ENCODE assay signal across 1 cellular context in genomic region chr1:182616130-182617074, GRCh38.
TF ChIP-seq lines count a peak whose summit lies in the region.

No MANE protein-coding gene starts in this region.

TF ChIP-seq in HEK293, 187 proteins besides CTCF, POLR2A, EP300 and RAD21 (continued from another document):
- no peak for TF ChIP-seq TRIM28 (IDR thresholded peaks at IDR 0.05; ENCODE audit: borderline replicate concordance, low read length)
- TF ChIP-seq ZFP69B (tag by site-specific recombination; IDR thresholded peaks at IDR 0.05) = peak; percentile 97
- TF ChIP-seq ZNF169 (tag by site-specific recombination; IDR thresholded peaks at IDR 0.05) = no peak
- TF ChIP-seq ZNF555 (tag by site-specific recombination; conservative IDR thresholded peaks at IDR 0.05) = no peak
- no peak for TF ChIP-seq ZNF175 (tag by site-specific recombination; IDR thresholded peaks at IDR 0.05)
- TF ChIP-seq WT1 (tag by site-specific recombination; IDR thresholded peaks at IDR 0.05) = peak; percentile 99
- no peak for TF ChIP-seq ZNF354C (tag by site-specific recombination; IDR thresholded peaks at IDR 0.05; ENCODE audit: borderline replicate concordance, low read depth)
- TF ChIP-seq, protein P1, sequence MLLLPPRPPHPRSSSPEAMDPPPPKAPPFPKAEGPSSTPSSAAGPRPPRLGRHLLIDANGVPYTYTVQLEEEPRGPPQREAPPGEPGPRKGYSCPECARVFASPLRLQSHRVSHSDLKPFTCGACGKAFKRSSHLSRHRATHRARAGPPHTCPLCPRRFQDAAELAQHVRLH (tag by site-specific recombination; IDR thresholded peaks at IDR 0.05) = peak; percentile 93
- TF ChIP-seq ZNF600 (tag by site-specific recombination; IDR thresholded peaks at IDR 0.05) = peak; percentile 86
- 0 out of 2 replicates have a peak, but pooled peaks have one; percentile 24 for TF ChIP-seq ZNF518A (tag by site-specific recombination; conservative IDR thresholded peaks at IDR 0.05; ENCODE audit: low read depth)
- no peak for TF ChIP-seq ZNF701 (tag by site-specific recombination; IDR thresholded peaks at IDR 0.05)
- no peak for TF ChIP-seq SALL2 (tag by site-specific recombination; IDR thresholded peaks at IDR 0.05; ENCODE audit: borderline replicate concordance)
- TF ChIP-seq ZNF610 (tag by site-specific recombination; IDR thresholded peaks at IDR 0.05; ENCODE audit: borderline replicate concordance) = peak; percentile 84
- TF ChIP-seq, protein P2, sequence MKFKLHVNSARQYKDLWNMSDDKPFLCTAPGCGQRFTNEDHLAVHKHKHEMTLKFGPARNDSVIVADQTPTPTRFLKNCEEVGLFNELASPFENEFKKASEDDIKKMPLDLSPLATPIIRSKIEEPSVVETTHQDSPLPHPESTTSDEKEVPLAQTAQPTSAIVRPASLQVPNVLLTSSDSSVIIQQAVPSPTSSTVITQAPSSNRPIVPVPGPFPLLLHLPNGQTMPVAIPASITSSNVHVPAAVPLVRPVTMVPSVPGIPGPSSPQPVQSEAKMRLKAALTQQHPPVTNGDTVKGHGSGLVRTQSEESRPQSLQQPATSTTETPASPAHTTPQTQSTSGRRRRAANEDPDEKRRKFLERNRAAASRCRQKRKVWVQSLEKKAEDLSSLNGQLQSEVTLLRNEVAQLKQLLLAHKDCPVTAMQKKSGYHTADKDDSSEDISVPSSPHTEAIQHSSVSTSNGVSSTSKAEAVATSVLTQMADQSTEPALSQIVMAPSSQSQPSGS (tag by site-specific recombination; IDR thresholded peaks at IDR 0.05; ENCODE audit: low read depth) = peak; percentile 91
- TF ChIP-seq, protein P3, sequence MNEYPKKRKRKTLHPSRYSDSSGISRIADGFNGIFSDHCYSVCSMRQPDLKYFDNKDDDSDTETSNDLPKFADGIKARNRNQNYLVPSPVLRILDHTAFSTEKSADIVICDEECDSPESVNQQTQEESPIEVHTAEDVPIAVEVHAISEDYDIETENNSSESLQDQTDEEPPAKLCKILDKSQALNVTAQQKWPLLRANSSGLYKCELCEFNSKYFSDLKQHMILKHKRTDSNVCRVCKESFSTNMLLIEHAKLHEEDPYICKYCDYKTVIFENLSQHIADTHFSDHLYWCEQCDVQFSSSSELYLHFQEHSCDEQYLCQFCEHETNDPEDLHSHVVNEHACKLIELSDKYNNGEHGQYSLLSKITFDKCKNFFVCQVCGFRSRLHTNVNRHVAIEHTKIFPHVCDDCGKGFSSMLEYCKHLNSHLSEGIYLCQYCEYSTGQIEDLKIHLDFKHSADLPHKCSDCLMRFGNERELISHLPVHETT (tag by site-specific recombination; IDR thresholded peaks at IDR 0.05) = peak; percentile 81
- no peak for TF ChIP-seq ZNF16 (tag by site-specific recombination; IDR thresholded peaks at IDR 0.05; ENCODE audit: low read depth)
- no peak for TF ChIP-seq MYNN (tag by site-specific recombination; IDR thresholded peaks at IDR 0.05; ENCODE audit: borderline replicate concordance)
- no peak for TF ChIP-seq ZNF426 (tag by site-specific recombination; IDR thresholded peaks at IDR 0.05)
- TF ChIP-seq, protein P4, sequence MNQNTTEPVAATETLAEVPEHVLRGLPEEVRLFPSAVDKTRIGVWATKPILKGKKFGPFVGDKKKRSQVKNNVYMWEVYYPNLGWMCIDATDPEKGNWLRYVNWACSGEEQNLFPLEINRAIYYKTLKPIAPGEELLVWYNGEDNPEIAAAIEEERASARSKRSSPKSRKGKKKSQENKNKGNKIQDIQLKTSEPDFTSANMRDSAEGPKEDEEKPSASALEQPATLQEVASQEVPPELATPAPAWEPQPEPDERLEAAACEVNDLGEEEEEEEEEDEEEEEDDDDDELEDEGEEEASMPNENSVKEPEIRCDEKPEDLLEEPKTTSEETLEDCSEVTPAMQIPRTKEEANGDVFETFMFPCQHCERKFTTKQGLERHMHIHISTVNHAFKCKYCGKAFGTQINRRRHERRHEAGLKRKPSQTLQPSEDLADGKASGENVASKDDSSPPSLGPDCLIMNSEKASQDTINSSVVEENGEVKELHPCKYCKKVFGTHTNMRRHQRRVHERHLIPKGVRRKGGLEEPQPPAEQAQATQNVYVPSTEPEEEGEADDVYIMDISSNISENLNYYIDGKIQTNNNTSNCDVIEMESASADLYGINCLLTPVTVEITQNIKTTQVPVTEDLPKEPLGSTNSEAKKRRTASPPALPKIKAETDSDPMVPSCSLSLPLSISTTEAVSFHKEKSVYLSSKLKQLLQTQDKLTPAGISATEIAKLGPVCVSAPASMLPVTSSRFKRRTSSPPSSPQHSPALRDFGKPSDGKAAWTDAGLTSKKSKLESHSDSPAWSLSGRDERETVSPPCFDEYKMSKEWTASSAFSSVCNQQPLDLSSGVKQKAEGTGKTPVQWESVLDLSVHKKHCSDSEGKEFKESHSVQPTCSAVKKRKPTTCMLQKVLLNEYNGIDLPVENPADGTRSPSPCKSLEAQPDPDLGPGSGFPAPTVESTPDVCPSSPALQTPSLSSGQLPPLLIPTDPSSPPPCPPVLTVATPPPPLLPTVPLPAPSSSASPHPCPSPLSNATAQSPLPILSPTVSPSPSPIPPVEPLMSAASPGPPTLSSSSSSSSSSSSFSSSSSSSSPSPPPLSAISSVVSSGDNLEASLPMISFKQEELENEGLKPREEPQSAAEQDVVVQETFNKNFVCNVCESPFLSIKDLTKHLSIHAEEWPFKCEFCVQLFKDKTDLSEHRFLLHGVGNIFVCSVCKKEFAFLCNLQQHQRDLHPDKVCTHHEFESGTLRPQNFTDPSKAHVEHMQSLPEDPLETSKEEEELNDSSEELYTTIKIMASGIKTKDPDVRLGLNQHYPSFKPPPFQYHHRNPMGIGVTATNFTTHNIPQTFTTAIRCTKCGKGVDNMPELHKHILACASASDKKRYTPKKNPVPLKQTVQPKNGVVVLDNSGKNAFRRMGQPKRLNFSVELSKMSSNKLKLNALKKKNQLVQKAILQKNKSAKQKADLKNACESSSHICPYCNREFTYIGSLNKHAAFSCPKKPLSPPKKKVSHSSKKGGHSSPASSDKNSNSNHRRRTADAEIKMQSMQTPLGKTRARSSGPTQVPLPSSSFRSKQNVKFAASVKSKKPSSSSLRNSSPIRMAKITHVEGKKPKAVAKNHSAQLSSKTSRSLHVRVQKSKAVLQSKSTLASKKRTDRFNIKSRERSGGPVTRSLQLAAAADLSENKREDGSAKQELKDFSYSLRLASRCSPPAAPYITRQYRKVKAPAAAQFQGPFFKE (tag by site-specific recombination; IDR thresholded peaks at IDR 0.05; ENCODE audit: borderline replicate concordance) = no peak
- TF ChIP-seq ZNF112 (tag by site-specific recombination; IDR thresholded peaks at IDR 0.05) = no peak
- no peak for TF ChIP-seq ZNF768 (tag by site-specific recombination; IDR thresholded peaks at IDR 0.05)
- TF ChIP-seq ZNF776 (tag by site-specific recombination; IDR thresholded peaks at IDR 0.05; ENCODE audit: borderline replicate concordance) = no peak
- peak; percentile 98 for TF ChIP-seq ZNF692 (tag by site-specific recombination; IDR thresholded peaks at IDR 0.05)
- TF ChIP-seq ZNF292 (tag by site-specific recombination; IDR thresholded peaks at IDR 0.05; ENCODE audit: borderline replicate concordance, low read depth) = no peak
- no peak for TF ChIP-seq ZNF670 (tag by site-specific recombination; IDR thresholded peaks at IDR 0.05; ENCODE audit: low read depth)
- TF ChIP-seq, protein P5, sequence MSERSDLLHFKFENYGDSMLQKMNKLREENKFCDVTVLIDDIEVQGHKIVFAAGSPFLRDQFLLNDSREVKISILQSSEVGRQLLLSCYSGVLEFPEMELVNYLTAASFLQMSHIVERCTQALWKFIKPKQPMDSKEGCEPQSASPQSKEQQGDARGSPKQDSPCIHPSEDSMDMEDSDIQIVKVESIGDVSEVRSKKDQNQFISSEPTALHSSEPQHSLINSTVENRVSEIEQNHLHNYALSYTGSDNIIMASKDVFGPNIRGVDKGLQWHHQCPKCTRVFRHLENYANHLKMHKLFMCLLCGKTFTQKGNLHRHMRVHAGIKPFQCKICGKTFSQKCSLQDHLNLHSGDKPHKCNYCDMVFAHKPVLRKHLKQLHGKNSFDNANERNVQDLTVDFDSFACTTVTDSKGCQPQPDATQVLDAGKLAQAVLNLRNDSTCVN (tag by site-specific recombination; optimal IDR thresholded peaks at IDR 0.05) = peak; percentile 38
- TF ChIP-seq ZBTB48 (tag by site-specific recombination; IDR thresholded peaks at IDR 0.05) = peak; percentile 68; the same call in 1 of the 2 replicates
- TF ChIP-seq ZNF214 (tag by site-specific recombination; IDR thresholded peaks at IDR 0.05; ENCODE audit: borderline replicate concordance) = no peak
- no peak for TF ChIP-seq GLI2 (tag by site-specific recombination; IDR thresholded peaks at IDR 0.05; ENCODE audit: borderline replicate concordance, low read depth)
- TF ChIP-seq KLF9 (tag by site-specific recombination; IDR thresholded peaks at IDR 0.05; ENCODE audit: low read depth) = 0 out of 2 replicates have a peak, but pooled peaks have one; percentile 17
- TF ChIP-seq IKZF3 (tag by site-specific recombination; IDR thresholded peaks at IDR 0.05) = peak; percentile 99
- TF ChIP-seq ZNF132 (tag by site-specific recombination; IDR thresholded peaks at IDR 0.05; ENCODE audit: borderline replicate concordance) = no peak
- no peak for TF ChIP-seq ZNF138 (tag by site-specific recombination; IDR thresholded peaks at IDR 0.05; ENCODE audit: borderline replicate concordance)
- no peak for TF ChIP-seq ZNF416 (tag by site-specific recombination; IDR thresholded peaks at IDR 0.05)
- no peak for TF ChIP-seq ZNF707 (tag by site-specific recombination; IDR thresholded peaks at IDR 0.05)
- TF ChIP-seq ZNF664 (tag by site-specific recombination; IDR thresholded peaks at IDR 0.05) = peak; percentile 93
- TF ChIP-seq ZNF76 (tag by site-specific recombination; IDR thresholded peaks at IDR 0.05; ENCODE audit: borderline replicate concordance, low read depth) = peak; percentile 57; the same call in 1 of the 2 replicates
- TF ChIP-seq ZNF174 (tag by site-specific recombination; IDR thresholded peaks at IDR 0.05) = no peak
- peak; percentile 42; the same call in 1 of the 2 replicates for TF ChIP-seq ZNF146 (tag by site-specific recombination; IDR thresholded peaks at IDR 0.05)
